In genomic region chr17:76524598-76525512, GRCh38 we compare ENCODE assay signal across 10 cellular contexts. TPM values are rescaled to one million over a fixed set of nuclear protein-coding genes. Genes with fewer than 3 reads are reported as not detected.
DNase-seq lines count a peak whose midpoint lies in the region; ATAC-seq and TF ChIP-seq lines count a peak whose summit lies in the region.
"Had no signal": no experiment of that assay in that cellular context is flagged by ENCODE, and none has a peak within 500 bp of the region (broad histone marks: within the 10 kb centered on the region; RNA-seq: fewer than 3 reads in every experiment).

No MANE protein-coding gene starts in this region.

- H3K4me2 ChIP-seq in BLaER1 (peak overlapping the region; percentile 95), parathyroid adenoma (ENCODE audit: low read length) (no peak overlapping the region)

- H3K27me3 Mint-ChIP-seq in T-helper 17 cell = no peaks in the 10 kb centered on the region

- 52 to 59% methylated on average over 25 of the region's 25 CpGs for WGBS in heart right ventricle, 2 donors

- no peaks in the 10 kb centered on the region for H3K36me3 Mint-ChIP-seq in T-helper 17 cell (ENCODE audit: low read depth)

- DNase-seq in T-helper 17 cell (no peak), heart right ventricle (peak; percentile 65 to 81), DMS 273 treated with DMSO at 0.1 percent for 48 hours (lab: John Stamatoyannopoulos, UW) (no peak), amniotic stem cell (lab: John Stamatoyannopoulos, UW) (no peak), NCI-H2196 (lab: John Stamatoyannopoulos, UW; ENCODE audit: unreplicated experiment) (no peak)
- DNase-seq: activated naive CD4-positive, alpha-beta T cell treated with anti-CD3 and anti-CD28 coated beads, Interleukin-2, amount 50 U/mL, for 16 hours had no signal

- peak overlapping the region; percentile 19 for H3K4me3 Mint-ChIP-seq in T-helper 17 cell

- H3K27me3 ChIP-seq in BLaER1 = no peaks in the 10 kb centered on the region
- H3K27me3 ChIP-seq in heart right ventricle = no peaks in the 10 kb centered on the region
- no peaks in the 10 kb centered on the region for H3K27me3 ChIP-seq in parathyroid adenoma (ENCODE audit: control insufficient read depth, insufficient read depth, low read length)

- TF ChIP-seq CTCF in heart right ventricle (IDR thresholded peaks at IDR 0.05) = no peak
- TF ChIP-seq CTCF in parathyroid adenoma (IDR thresholded peaks at IDR 0.05) = no peak

- H4K20me1 ChIP-seq in BLaER1 = no peaks in the 10 kb centered on the region

- H3K27ac ChIP-seq in BLaER1 = peak overlapping the region; percentile 80
- peak overlapping the region in 9 of 10 donors; percentile 13 to 71 (median 51) for H3K27ac ChIP-seq in heart right ventricle
- H3K27ac ChIP-seq in parathyroid adenoma = peak overlapping the region; percentile 48

- H3K4me1 ChIP-seq in BLaER1 (peaks cover 75% of the 10 kb centered on the region), heart right ventricle (peaks cover 27 to 57% (median 50%) of the 10 kb centered on the region in 9 donors), parathyroid adenoma (peaks cover 12% of the 10 kb centered on the region)

- peak overlapping the region; percentile 3 for H2AFZ ChIP-seq in parathyroid adenoma

- intact Hi-C loops in heart right ventricle (cut with DNase I) = loop anchor here in 6 of 10 donors (1.0 to 10.0 kb wide), 4 partner anchors 61 to 102 kb away; no protein-coding TSS in a partner anchor

- H3K27ac Mint-ChIP-seq in T-helper 17 cell = peak overlapping the region; percentile 88

- H3K4me1 Mint-ChIP-seq in T-helper 17 cell = peaks cover 18% of the 10 kb centered on the region

- H3K4me3 ChIP-seq in BLaER1 (peak overlapping the region; percentile 29), heart right ventricle (no peak overlapping the region), parathyroid adenoma (ENCODE audit: low read depth, low read length) (no peak overlapping the region)

- H3K36me3 ChIP-seq in BLaER1 (no peaks in the 10 kb centered on the region), heart right ventricle (no peaks in the 10 kb centered on the region), parathyroid adenoma (ENCODE audit: control insufficient read depth, insufficient read depth, low read length) (no peaks in the 10 kb centered on the region)

- H3K9ac ChIP-seq in BLaER1 (peak overlapping the region; percentile 48), parathyroid adenoma (no peak overlapping the region)

- no peaks in the 10 kb centered on the region for H3K79me2 ChIP-seq in parathyroid adenoma

- ATAC-seq in T-helper 17 cell = no peak
- peak in 5 of 8 donors; percentile 10 to 57 (median 24) for ATAC-seq in heart right ventricle
- no peak for ATAC-seq in HG02840 (IDR thresholded peaks at IDR 0.05; ENCODE audit: low FRiP score, unreplicated experiment)

- H3K9me3 ChIP-seq in BLaER1 (no peaks in the 10 kb centered on the region), T-helper 17 cell (ENCODE audit: control insufficient read depth, low read length, poor library complexity, severe bottlenecking) (no peaks in the 10 kb centered on the region), heart right ventricle (no peaks in the 10 kb centered on the region), parathyroid adenoma (ENCODE audit: control insufficient read depth, low read length) (no peaks in the 10 kb centered on the region)

RNA-seq across cellular contexts. Expression of gene CYGB, which starts 12.7 kb away (rescaled TPM):
- total RNA-seq in T-helper 17 cell (not detected), heart right ventricle (10 to 100 TPM in 9 of 10 donors, 1 to 10 TPM in 1; 9.3 to 50.5 (median 17.9) TPM)
- 10 to 100 TPM; 36.0 to 57.7 TPM for polyA plus RNA-seq in heart right ventricle

RNA-seq across cellular contexts. Expression of gene PRCD, which starts 15.0 kb away (rescaled TPM):
- total RNA-seq in T-helper 17 cell (1 to 10 TPM in 1 of 2 donors, not detected in 1; 1.1 TPM), heart right ventricle (1 to 10 TPM; 1.5 to 5.4 (median 2.4) TPM)
- 10 to 100 TPM in 1 of 2 donors, 1 to 10 TPM in 1; 3.7 to 17.3 TPM for polyA plus RNA-seq in heart right ventricle

RNA-seq across cellular contexts. Expression of gene RHBDF2, which starts 23.6 kb away (rescaled TPM):
- total RNA-seq in T-helper 17 cell (10 to 100 TPM; 38.3 to 48.7 TPM), heart right ventricle (10 to 100 TPM in 4 of 10 donors, 1 to 10 TPM in 6; 6.5 to 33.1 (median 7.7) TPM)
- polyA plus RNA-seq in heart right ventricle = 10 to 100 TPM; 13.5 to 27.0 TPM

RNA-seq across cellular contexts. Expression of gene AANAT, which starts 57.5 kb away (rescaled TPM):
- total RNA-seq in T-helper 17 cell (not detected), heart right ventricle (under 1 TPM in 1 of 10 donors, not detected in 9; 0.98 TPM)
- under 1 TPM in 1 of 2 donors, not detected in 1; 0.73 TPM for polyA plus RNA-seq in heart right ventricle
- total RNA-seq: glomerular endothelial cell had no signal

Comparison
In these comparisons a context has a peak if more than half of its experiments do, and no peak if none do; other contexts are left out.
1. ATAC-seq: peak in heart right ventricle (5 of 8); none in T-helper 17 cell (single experiment) and HG02840 (single experiment).
2. DNase-seq: peak in heart right ventricle (2 of 2); none in T-helper 17 cell (0 of 3), DMS 273 treated with DMSO at 0.1 percent for 48 hours (single experiment), amniotic stem cell (single experiment) and NCI-H2196 (single experiment).
3. RNA of gene CYGB, which starts 12.7 kb away (total RNA-seq): 9.3 to 50.5 TPM in heart right ventricle; not detected in T-helper 17 cell; every median in the first group is over 4 times any median in the second.
4. Peak in every context shown above with its lines, with median percentiles within 50 percentile points of each other: H3K27ac ChIP-seq.